In the genomic region with DNA sequence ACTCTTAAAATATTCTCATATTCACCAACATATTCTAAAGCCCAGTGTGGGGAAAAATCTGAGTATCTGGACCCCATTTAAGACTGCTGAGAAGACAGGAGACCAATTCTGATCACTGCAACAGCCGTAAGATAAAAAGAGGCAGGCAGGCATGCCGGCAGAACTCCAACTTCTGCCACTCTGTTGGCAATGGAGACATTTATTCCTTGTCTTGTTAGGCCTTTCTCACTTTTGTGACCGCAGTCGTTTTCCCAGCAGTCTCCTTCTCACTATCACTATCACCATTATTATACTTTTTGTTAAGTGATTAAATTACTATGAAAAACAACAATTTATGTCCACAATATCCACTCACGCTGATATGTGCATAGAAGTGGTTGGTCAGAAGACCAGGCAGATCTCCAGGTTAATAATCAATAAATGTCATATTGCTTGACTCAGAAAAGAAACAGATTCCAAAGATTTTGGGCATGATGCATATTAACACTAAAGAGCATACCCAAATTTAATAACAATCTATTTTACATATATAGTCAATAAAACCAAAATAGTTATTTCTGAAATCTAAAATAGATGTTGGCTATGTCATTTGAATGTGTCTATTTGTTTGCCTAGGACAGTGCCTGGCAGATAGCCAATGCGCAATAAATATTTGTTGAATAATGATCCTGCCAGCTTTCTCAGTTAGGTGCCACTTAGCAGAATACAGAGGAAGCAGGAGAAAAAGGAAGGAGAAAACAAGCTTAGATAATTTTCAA, we compare ENCODE assay signal across 17 cellular contexts. TPM values are rescaled to one million over a fixed set of nuclear protein-coding genes. Genes with fewer than 3 reads are reported as not detected.
DNase-seq lines count a peak whose midpoint lies in the region; FAIRE-seq and TF ChIP-seq lines count a peak whose summit lies in the region.
"Had no signal": no experiment of that assay in that cellular context is flagged by ENCODE, and none has a peak within 500 bp of the region (broad histone marks: within the 10 kb centered on the region; RNA-seq: fewer than 3 reads in every experiment).

No MANE protein-coding gene starts in this region.

- H4K20me1 ChIP-seq in endothelial cell of umbilical vein (replicated peaks; ENCODE audit: control insufficient read depth, extremely low read depth, insufficient read depth, low read length): peaks cover 2% of the 10 kb centered on the region

- WGBS in small intestine, 3 donors: 76 to 88% (median 79%) methylated on average over 6 of the region's 6 CpGs
- WGBS in endodermal cell (ENCODE audit: insufficient coverage in 1 of 2, insufficient read length in 1 of 2), 2 experiments: 83 to 90% methylated on average over 1 to 6 of the region's 6 CpGs

- no peaks in the 10 kb centered on the region for H3K9me1 ChIP-seq in endothelial cell of umbilical vein (replicated peaks; ENCODE audit: control insufficient read depth, extremely low read depth, insufficient read depth, low read length)

- no peaks in the 10 kb centered on the region for H3K27me3 Mint-ChIP-seq in endodermal cell (ENCODE audit: insufficient read depth)
- H3K27me3 Mint-ChIP-seq: activated B cell treated with CpG ODN at 0.5 μM for 24 hours; CD4-positive, alpha-beta memory T cell had no signal

- H3K36me3 Mint-ChIP-seq in endodermal cell (ENCODE audit: low read depth): peaks cover 2% of the 10 kb centered on the region
- H3K36me3 Mint-ChIP-seq: CD4-positive, alpha-beta memory T cell had no signal

- H3K36me3 ChIP-seq in endothelial cell of umbilical vein (ENCODE audit: control insufficient read depth in 2 of 2, extremely low read depth in 1 of 2, insufficient read depth in 2 of 2, low read length in 2 of 2) (no peaks in the 10 kb centered on the region), small intestine (ENCODE audit: control insufficient read depth in 2 of 2, insufficient read depth in 2 of 2, low read length in 2 of 2) (no peaks in the 10 kb centered on the region), endodermal cell (ENCODE audit: control insufficient read depth, insufficient read depth, low read length) (no peaks in the 10 kb centered on the region)
- H3K36me3 ChIP-seq: neutrophil had no signal

- H3K79me2 ChIP-seq in endothelial cell of umbilical vein (ENCODE audit: control insufficient read depth, insufficient read depth, low read length): peaks cover 44% of the 10 kb centered on the region

- CTCF ChIA-PET in endothelial cell of umbilical vein (lab: Charles Lee): interaction anchor here (1.3 kb wide), 1 partner anchor 13 kb away, joined by 4 read pairs; no protein-coding TSS in a partner anchor

- H3K27me3 ChIP-seq in endothelial cell of umbilical vein (ENCODE audit: control insufficient read depth in 2 of 2, insufficient read depth in 2 of 2, low read length in 2 of 2) (no peaks in the 10 kb centered on the region), small intestine (ENCODE audit: control insufficient read depth in 2 of 2, insufficient read depth in 2 of 2, low read length in 2 of 2) (no peaks in the 10 kb centered on the region), endodermal cell (ENCODE audit: control insufficient read depth, insufficient read depth, low read length, poor library complexity, severe bottlenecking) (no peaks in the 10 kb centered on the region)
- H3K27me3 ChIP-seq: neutrophil had no signal

- no peak overlapping the region for H3K27ac ChIP-seq in endothelial cell of umbilical vein (ENCODE audit: insufficient read depth, low read depth, low read length)
- H3K27ac ChIP-seq in small intestine (ENCODE audit: low read depth in 1 of 2, low read length in 1 of 2): no peak overlapping the region
- H3K27ac ChIP-seq in endodermal cell (ENCODE audit: low read depth, low read length): no peak overlapping the region
- H3K27ac ChIP-seq: 22Rv1, neutrophil had no signal

- intact Hi-C loops in endothelial cell of umbilical vein (cut with micrococcal nuclease): no loop called here

- H3K9ac ChIP-seq in endothelial cell of umbilical vein (replicated peaks; ENCODE audit: extremely low read depth, insufficient read depth, low read length) (no peak overlapping the region), endodermal cell (ENCODE audit: extremely low read depth, low read length, poor library complexity, severe bottlenecking) (no peak overlapping the region)

- POLR2A ChIA-PET in endothelial cell of umbilical vein (lab: Charles Lee): no interaction called here

- H2AFZ ChIP-seq in endothelial cell of umbilical vein (ENCODE audit: low read depth, low read length): no peak overlapping the region

- no peak overlapping the region for H3K4me2 ChIP-seq in endothelial cell of umbilical vein (ENCODE audit: insufficient read depth, low read length)
- H3K4me2 ChIP-seq: smooth muscle cell had no signal

- H3K4me3 ChIP-seq in endothelial cell of umbilical vein (replicated peaks in 1 of 3; ENCODE audit: insufficient read depth in 1 of 3, low read depth in 1 of 3, low read length in 3 of 3): no peak overlapping the region
- H3K4me3 ChIP-seq in small intestine (ENCODE audit: low read depth in 1 of 2, low read length in 2 of 2): no peak overlapping the region
- no peak overlapping the region for H3K4me3 ChIP-seq in endodermal cell (ENCODE audit: low read length)
- H3K4me3 ChIP-seq: smooth muscle cell had no signal

- no TSS peak for BruUV-seq in endothelial cell of umbilical vein (replicated peaks; lab: Mats Ljungman, UMichigan)

- H3K27ac Mint-ChIP-seq in endodermal cell: no peak overlapping the region
- H3K27ac Mint-ChIP-seq: activated B cell treated with CpG ODN at 0.5 μM for 24 hours; activated naive CD8-positive, alpha-beta T cell treated with anti-CD3 and anti-CD28 coated beads, Interleukin-2, amount 10 ng/mL, durations not matched to agents 7 days and 5 days; CD4-positive, alpha-beta memory T cell had no signal

- dilution Hi-C loops in endothelial cell of umbilical vein (cut with MboI; ENCODE audit: extremely low pct_ligation_motif_present, low sequenced_read_pairs): no loop called here

- H3K4me1 ChIP-seq in endothelial cell of umbilical vein (ENCODE audit: control insufficient read depth, extremely low read depth, insufficient read depth, low read length): peaks cover 7% of the 10 kb centered on the region
- no peaks in the 10 kb centered on the region for H3K4me1 ChIP-seq in small intestine (ENCODE audit: control insufficient read depth in 2 of 2, insufficient read depth in 1 of 2, low read depth in 1 of 2, low read length in 1 of 2)
- H3K4me1 ChIP-seq in endodermal cell (ENCODE audit: control insufficient read depth, insufficient read depth, low read length): peaks cover 9% of the 10 kb centered on the region

- TF ChIP-seq CTCF in endothelial cell of umbilical vein (IDR thresholded peaks at IDR 0.05; ENCODE audit: extremely low read depth in 1 of 2, insufficient read depth in 1 of 2, low read depth in 1 of 2, low read length in 2 of 2): no peak
- TF ChIP-seq CTCF in endodermal cell (conservative IDR thresholded peaks at IDR 0.05): no peak

- TF ChIP-seq POLR2A in endothelial cell of umbilical vein (IDR thresholded peaks at IDR 0.05; ENCODE audit: low read depth, low read length): no peak

- H3K9me3 ChIP-seq in endothelial cell of umbilical vein (replicated peaks; ENCODE audit: control insufficient read depth, insufficient read depth, low read length) (no peaks in the 10 kb centered on the region), small intestine (ENCODE audit: control insufficient read depth, low read depth) (no peaks in the 10 kb centered on the region), endodermal cell (ENCODE audit: control insufficient read depth, low read length) (no peaks in the 10 kb centered on the region)
- H3K9me3 ChIP-seq: neutrophil had no signal

- DNase-seq in DMS 273 (lab: John Stamatoyannopoulos, UW; ENCODE audit: unreplicated experiment): peak; percentile 8
- DNase-seq in DMS 273 treated with DMSO at 0.1 percent for 48 hours (lab: John Stamatoyannopoulos, UW): no peak
- peak; percentile 89 for DNase-seq in NCI-H2227 treated with DMSO at 0.1 percent for 48 hours (lab: John Stamatoyannopoulos, UW)
- no peak for DNase-seq in endothelial cell of umbilical vein (ENCODE audit: low read depth, low spot score)
- peak; percentile 53 for DNase-seq in small intestine
- no peak for DNase-seq in hepatic stellate cell (ENCODE audit: low spot score)
- DNase-seq in endodermal cell: no peak
- DNase-seq in NK-92 treated with Interleukin-12 subunit alpha and Interleukin-12 subunit beta, amount 100 ng/mL, for 24 hours (lab: John Stamatoyannopoulos, UW): no peak
- DNase-seq: activated B cell treated with CpG ODN at 0.5 μM for 24 hours; activated naive CD8-positive, alpha-beta T cell treated with anti-CD3 and anti-CD28 coated beads, Interleukin-2, amount 10 ng/mL, durations not matched to agents 7 days and 5 days; CD4-positive, alpha-beta memory T cell; cerebellar nuclear complex; mesenchymal stem cell; MV-4-11 had no signal

- H3K4me1 Mint-ChIP-seq in endodermal cell: peaks cover 51% of the 10 kb centered on the region
- H3K4me1 Mint-ChIP-seq: activated naive CD8-positive, alpha-beta T cell treated with anti-CD3 and anti-CD28 coated beads, Interleukin-2, amount 10 ng/mL, durations not matched to agents 7 days and 5 days; CD4-positive, alpha-beta memory T cell had no signal

- H3K9me3 Mint-ChIP-seq in endodermal cell: no peaks in the 10 kb centered on the region
- H3K9me3 Mint-ChIP-seq: activated B cell treated with CpG ODN at 0.5 μM for 24 hours; activated naive CD8-positive, alpha-beta T cell treated with anti-CD3 and anti-CD28 coated beads, Interleukin-2, amount 10 ng/mL, durations not matched to agents 7 days and 5 days had no signal

- FAIRE-seq in endothelial cell of umbilical vein (lab: Jason Lieb, UNC) (peak; percentile 12), small intestine (lab: Jason Lieb, UNC) (no peak)

- H3K4me3 Mint-ChIP-seq in endodermal cell: no peak overlapping the region
- H3K4me3 Mint-ChIP-seq: activated B cell treated with CpG ODN at 0.5 μM for 24 hours; activated naive CD8-positive, alpha-beta T cell treated with anti-CD3 and anti-CD28 coated beads, Interleukin-2, amount 10 ng/mL, durations not matched to agents 7 days and 5 days; CD4-positive, alpha-beta memory T cell had no signal

TF ChIP-seq in endothelial cell of umbilical vein, 7 proteins besides CTCF, POLR2A, EP300 and RAD21 (continues in another document):
- TF ChIP-seq MYC (IDR thresholded peaks at IDR 0.05; ENCODE audit: low read depth, low read length): no peak
- no peak for TF ChIP-seq EZH2 (IDR thresholded peaks at IDR 0.05; ENCODE audit: borderline replicate concordance, low read depth, low read length, severe bottlenecking)

RNA-seq across cellular contexts. Expression of gene SESTD1, which starts 38.2 kb away (rescaled TPM):
- total RNA-seq in endothelial cell of umbilical vein: 72.4 and 79.9 TPM in 2 replicates
- 7.9 and 9.8 TPM in 2 replicates for polyA plus RNA-seq in endothelial cell of umbilical vein
- 19.7 and 22.6 TPM in 2 replicates for polyA plus RNA-seq in endothelial cell of umbilical vein (2011; cell fraction: cytosol; rRNA removed)
- polyA plus RNA-seq in endothelial cell of umbilical vein (2011; cell fraction: nucleus; rRNA removed): 34.9 and 37.8 TPM in 2 replicates
- 58.4 and 92.7 TPM in 2 replicates for polyA plus RNA-seq in endothelial cell of umbilical vein (2012)
- 43.9 and 51.8 TPM in 2 replicates for polyA minus RNA-seq in endothelial cell of umbilical vein
- 5.8 TPM for polyA minus RNA-seq in endothelial cell of umbilical vein (2011; cell fraction: cytosol; rRNA and poly(A)+ RNA removed)
- polyA minus RNA-seq in endothelial cell of umbilical vein (2011; cell fraction: nucleus; rRNA and poly(A)+ RNA removed): 60.9 and 82.0 TPM in 2 replicates
- 10 to 100 TPM; 10.9 to 15.4 (median 13.8) TPM for polyA plus RNA-seq in small intestine
- total RNA-seq in endodermal cell: 10 to 100 TPM; 51.3 to 75.4 TPM
- 63.4 TPM for polyA plus RNA-seq in endodermal cell (2013, experiment 1 of 2)
- polyA plus RNA-seq in endodermal cell (2013, experiment 2 of 2): 59.7 TPM

Comparison
In these comparisons a context has a peak if more than half of its experiments do, and no peak if none do; other contexts are left out.
1. DNase-seq: peak in DMS 273 (single experiment), NCI-H2227 treated with DMSO at 0.1 percent for 48 hours (single experiment) and small intestine (single experiment); none in DMS 273 treated with DMSO at 0.1 percent for 48 hours (single experiment), endothelial cell of umbilical vein (single experiment), hepatic stellate cell (single experiment), endodermal cell (single experiment) and NK-92 treated with Interleukin-12 subunit alpha and Interleukin-12 subunit beta, amount 100 ng/mL, for 24 hours (single experiment).